In genomic region chr5:164980480-164980879, GRCh38 we compare ENCODE assay signal across 20 cellular contexts.
"Had no signal": no experiment of that assay in that cellular context is flagged by ENCODE, and none has a peak within 500 bp of the region (broad histone marks: within the 10 kb centered on the region; RNA-seq: fewer than 3 reads in every experiment).

No MANE protein-coding gene starts in this region.

- H3K27ac ChIP-seq: coronary artery, dorsolateral prefrontal cortex, esophagus muscularis mucosa, foreskin keratinocyte, gastroesophageal sphincter, heart right ventricle, left lung, lower lobe of right lung had no signal

- H3K4me1 ChIP-seq: esophagus muscularis mucosa, foreskin keratinocyte, gastroesophageal sphincter, heart right ventricle, left lung, lower lobe of right lung had no signal

- DNase-seq: cerebellar nuclear complex; dermis blood vessel endothelial cell; dorsolateral prefrontal cortex; effector CD4-positive, alpha-beta T cell; effector memory CD4-positive, alpha-beta T cell; foreskin keratinocyte; heart right ventricle; hippocampal formation; immature natural killer cell; left lung; left ventricle myocardium superior; lower lobe of right lung; mesenchymal stem cell; naive thymus-derived CD4-positive, alpha-beta T cell had no signal

- H3K27me3 ChIP-seq: dorsolateral prefrontal cortex, esophagus muscularis mucosa, foreskin keratinocyte, gastroesophageal sphincter, heart right ventricle, left lung had no signal

- ATAC-seq: foreskin keratinocyte; gastroesophageal sphincter; heart right ventricle; left lung; left ventricle myocardium superior; lower lobe of right lung; naive thymus-derived CD4-positive, alpha-beta T cell had no signal

- H3K9me3 ChIP-seq: esophagus muscularis mucosa had no signal

- FAIRE-seq: endothelial cell of umbilical vein, islet of Langerhans, keratinocyte had no signal

- H3K4me3 ChIP-seq: coronary artery, dorsolateral prefrontal cortex, esophagus muscularis mucosa, gastroesophageal sphincter, heart right ventricle, left lung, lower lobe of right lung had no signal

- H3K36me3 ChIP-seq: esophagus muscularis mucosa, gastroesophageal sphincter, heart right ventricle, left lung, lower lobe of right lung had no signal
